8 cellular contexts compared by ENCODE assay signal in the genomic region with DNA sequence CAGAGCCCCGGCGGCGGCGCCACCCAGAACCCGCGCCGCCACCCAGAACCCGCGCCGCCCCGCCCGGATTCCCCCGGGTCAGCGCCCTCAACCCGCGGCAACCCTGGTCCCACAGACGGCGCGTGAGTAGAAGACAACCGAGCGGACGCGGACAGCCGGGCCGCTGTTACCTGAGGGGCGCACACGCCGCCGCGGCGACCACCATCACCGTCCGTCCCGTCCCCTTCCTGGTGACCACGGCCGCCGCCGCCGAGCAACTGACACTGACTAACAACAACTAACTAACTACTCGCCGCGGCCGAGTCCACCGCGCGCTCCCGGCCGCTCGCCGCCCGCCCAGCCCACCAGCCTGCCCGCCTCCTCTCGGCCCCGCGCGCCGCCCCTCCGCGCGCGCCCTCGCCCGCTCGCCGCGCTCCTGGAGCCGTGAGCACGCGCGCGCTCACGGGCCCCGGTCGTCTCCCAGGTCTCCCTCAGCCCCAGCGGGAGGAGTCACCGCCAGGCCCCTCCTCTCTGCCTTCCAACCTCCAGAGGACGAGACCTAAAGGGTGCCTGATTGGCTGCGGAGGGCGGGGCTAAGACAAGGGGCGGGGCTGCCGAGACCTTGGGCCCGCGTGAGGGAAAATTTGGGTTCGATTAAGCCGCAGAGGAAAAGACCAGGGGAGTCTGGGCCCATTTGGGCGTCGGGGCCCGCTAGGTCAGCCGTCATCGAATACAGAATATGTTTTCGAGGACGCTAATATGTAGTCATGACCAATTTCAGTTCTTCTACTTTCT. TPM values are rescaled to one million over a fixed set of nuclear protein-coding genes. Genes with fewer than 3 reads are reported as not detected.
DNase-seq lines count a peak whose midpoint lies in the region; ATAC-seq, FAIRE-seq and TF ChIP-seq lines count a peak whose summit lies in the region.

A gene with protein sequence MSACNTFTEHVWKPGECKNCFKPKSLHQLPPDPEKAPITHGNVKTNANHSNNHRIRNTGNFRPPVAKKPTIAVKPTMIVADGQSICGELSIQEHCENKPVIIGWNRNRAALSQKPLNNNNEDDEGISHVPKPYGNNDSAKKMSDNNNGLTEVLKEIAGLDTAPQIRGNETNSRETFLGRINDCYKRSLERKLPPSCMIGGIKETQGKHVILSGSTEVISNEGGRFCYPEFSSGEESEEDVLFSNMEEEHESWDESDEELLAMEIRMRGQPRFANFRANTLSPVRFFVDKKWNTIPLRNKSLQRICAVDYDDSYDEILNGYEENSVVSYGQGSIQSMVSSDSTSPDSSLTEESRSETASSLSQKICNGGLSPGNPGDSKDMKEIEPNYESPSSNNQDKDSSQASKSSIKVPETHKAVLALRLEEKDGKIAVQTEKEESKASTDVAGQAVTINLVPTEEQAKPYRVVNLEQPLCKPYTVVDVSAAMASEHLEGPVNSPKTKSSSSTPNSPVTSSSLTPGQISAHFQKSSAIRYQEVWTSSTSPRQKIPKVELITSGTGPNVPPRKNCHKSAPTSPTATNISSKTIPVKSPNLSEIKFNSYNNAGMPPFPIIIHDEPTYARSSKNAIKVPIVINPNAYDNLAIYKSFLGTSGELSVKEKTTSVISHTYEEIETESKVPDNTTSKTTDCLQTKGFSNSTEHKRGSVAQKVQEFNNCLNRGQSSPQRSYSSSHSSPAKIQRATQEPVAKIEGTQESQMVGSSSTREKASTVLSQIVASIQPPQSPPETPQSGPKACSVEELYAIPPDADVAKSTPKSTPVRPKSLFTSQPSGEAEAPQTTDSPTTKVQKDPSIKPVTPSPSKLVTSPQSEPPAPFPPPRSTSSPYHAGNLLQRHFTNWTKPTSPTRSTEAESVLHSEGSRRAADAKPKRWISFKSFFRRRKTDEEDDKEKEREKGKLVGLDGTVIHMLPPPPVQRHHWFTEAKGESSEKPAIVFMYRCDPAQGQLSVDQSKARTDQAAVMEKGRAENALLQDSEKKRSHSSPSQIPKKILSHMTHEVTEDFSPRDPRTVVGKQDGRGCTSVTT (N-terminal part only) (minus strand): TSS at position 269 of the 774 bp plus-strand sequence. CDS start 238,178 bp downstream, outside the sequence.

- H3K79me2 ChIP-seq in Loucy (ENCODE audit: insufficient read depth, low read length): peaks cover 79% of the 10 kb centered on the region

- peaks cover 51% of the 10 kb centered on the region for H4K20me1 ChIP-seq in Loucy (ENCODE audit: insufficient read depth, low read length, poor library complexity, severe bottlenecking)

- H3K9ac ChIP-seq in Loucy (ENCODE audit: low read depth, low read length, poor library complexity, severe bottlenecking): peak within 1 kb of the TSS; percentile 78

- FAIRE-seq in H54 (lab: Jason Lieb, UNC): peak; percentile 15

- no peaks in the 10 kb centered on the region for H3K9me3 Mint-ChIP-seq in activated T-helper 2 cell treated with anti-CD3 and anti-CD28 coated beads, Interferon-gamma antibody, Interleukin-2, Interleukin-4, amounts not matched to agents 10 μg/mL and 5 μg/mL and 100 μg/mL, durations not matched to agents 14 hours and 24 hours and 36 hours
- H3K9me3 Mint-ChIP-seq in natural killer cell: no peaks in the 10 kb centered on the region

- intact Hi-C loops in activated T-helper 2 cell treated with anti-CD3 and anti-CD28 coated beads, Interferon-gamma antibody, Interleukin-2, Interleukin-4, amounts not matched to agents 10 μg/mL and 5 μg/mL and 100 μg/mL, durations not matched to agents 14 hours and 24 hours and 36 hours (cut with micrococcal nuclease): loop anchor here (2.0 to 5.0 kb wide), 4 partner anchors 17 to 233 kb away; no protein-coding TSS in a partner anchor
- intact Hi-C loops in natural killer cell (cut with micrococcal nuclease): loop anchor here (5.0 kb wide), 1 partner anchor 233 kb away; no protein-coding TSS in a partner anchor

- peaks cover 5% of the 10 kb centered on the region for H3K36me3 Mint-ChIP-seq in activated T-helper 2 cell treated with anti-CD3 and anti-CD28 coated beads, Interferon-gamma antibody, Interleukin-2, Interleukin-4, amounts not matched to agents 10 μg/mL and 5 μg/mL and 100 μg/mL, durations not matched to agents 14 hours and 24 hours and 36 hours (ENCODE audit: low read depth)
- H3K36me3 Mint-ChIP-seq in natural killer cell: no peaks in the 10 kb centered on the region

- H3K9me2 ChIP-seq in Loucy (replicated peaks; ENCODE audit: low read depth, low read length): no peaks in the 10 kb centered on the region

- TF ChIP-seq CTCF in Loucy (conservative IDR thresholded peaks at IDR 0.05; ENCODE audit: low read length): no peak
- peak; percentile 59 for TF ChIP-seq CTCF in RWPE2 (IDR thresholded peaks at IDR 0.05; ENCODE audit: poor library complexity, severe bottlenecking)
- TF ChIP-seq CTCF in fibroblast of mammary gland (conservative IDR thresholded peaks at IDR 0.05; ENCODE audit: control insufficient read depth, insufficient read depth, low read depth, low read length): no peak
- TF ChIP-seq CTCF in natural killer cell (IDR thresholded peaks at IDR 0.05): no peak

- peak within 1 kb of the TSS; percentile 78 for H3K4me2 ChIP-seq in Loucy (ENCODE audit: low read depth, low read length, poor library complexity, severe bottlenecking)

- H3K9me3 ChIP-seq in Loucy (ENCODE audit: insufficient read depth, low read depth, low read length) (no peaks in the 10 kb centered on the region), RWPE2 (ENCODE audit: severe bottlenecking) (no peaks in the 10 kb centered on the region)

- no peaks in the 10 kb centered on the region for H3K36me3 ChIP-seq in Loucy (ENCODE audit: insufficient read depth, low read length)
- no peaks in the 10 kb centered on the region for H3K36me3 ChIP-seq in RWPE2 (ENCODE audit: low read depth)

- peaks cover 35% of the 10 kb centered on the region for H3K4me1 Mint-ChIP-seq in activated T-helper 2 cell treated with anti-CD3 and anti-CD28 coated beads, Interferon-gamma antibody, Interleukin-2, Interleukin-4, amounts not matched to agents 10 μg/mL and 5 μg/mL and 100 μg/mL, durations not matched to agents 14 hours and 24 hours and 36 hours (ENCODE audit: low read depth)
- peaks cover 42 to 54% of the 10 kb centered on the region in 2 donors for H3K4me1 Mint-ChIP-seq in natural killer cell

- DNase-seq in ELF-1 (ENCODE audit: low read depth, low spot score) (peak; percentile 98), H54 (ENCODE audit: insufficient read length, low spot score) (peak; percentile 67), RWPE2 (ENCODE audit: low spot score) (peak; percentile 100), fibroblast of mammary gland (ENCODE audit: low read depth) (peak; percentile 98), natural killer cell (peak; percentile 99)
- peak; percentile 98 for DNase-seq in activated T-helper 2 cell treated with anti-CD3 and anti-CD28 coated beads, Interferon-gamma antibody, Interleukin-2, Interleukin-4, amounts not matched to agents 10 μg/mL and 5 μg/mL and 100 μg/mL, durations not matched to agents 14 hours and 24 hours and 36 hours (ENCODE audit: low spot score)
- DNase-seq in stimulated activated naive CD4-positive, alpha-beta T cell (lab: John Stamatoyannopoulos, UW): peak; percentile 98 to 100 (median 98)

- H3K27me3 ChIP-seq in Loucy (ENCODE audit: insufficient read depth, low read length, poor library complexity, severe bottlenecking) (no peaks in the 10 kb centered on the region), RWPE2 (ENCODE audit: insufficient read depth, poor library complexity, severe bottlenecking) (no peaks in the 10 kb centered on the region)

- no peaks in the 10 kb centered on the region for H3F3A ChIP-seq in Loucy (ENCODE audit: low read depth)

- peak within 1 kb of the TSS; percentile 86 for H2AFZ ChIP-seq in Loucy (ENCODE audit: low read length)

- no peaks in the 10 kb centered on the region for H3K27me3 Mint-ChIP-seq in activated T-helper 2 cell treated with anti-CD3 and anti-CD28 coated beads, Interferon-gamma antibody, Interleukin-2, Interleukin-4, amounts not matched to agents 10 μg/mL and 5 μg/mL and 100 μg/mL, durations not matched to agents 14 hours and 24 hours and 36 hours (ENCODE audit: low read depth)
- H3K27me3 Mint-ChIP-seq in natural killer cell (ENCODE audit: low read depth in 2 of 2): no peaks in the 10 kb centered on the region

- H3K4me1 ChIP-seq in Loucy (ENCODE audit: insufficient read depth, low read length, poor library complexity, severe bottlenecking) (peaks cover 64% of the 10 kb centered on the region), RWPE2 (ENCODE audit: insufficient read depth, poor library complexity, severe bottlenecking) (peaks cover 27% of the 10 kb centered on the region)

- peak within 1 kb of the TSS; percentile 96 for H3K4me3 Mint-ChIP-seq in activated T-helper 2 cell treated with anti-CD3 and anti-CD28 coated beads, Interferon-gamma antibody, Interleukin-2, Interleukin-4, amounts not matched to agents 10 μg/mL and 5 μg/mL and 100 μg/mL, durations not matched to agents 14 hours and 24 hours and 36 hours (ENCODE audit: low read depth)
- peak within 1 kb of the TSS; percentile 100 for H3K4me3 Mint-ChIP-seq in natural killer cell

- H3K27ac ChIP-seq in RWPE2 (ENCODE audit: poor library complexity, severe bottlenecking): peak within 1 kb of the TSS; percentile 75

- H3K4me3 ChIP-seq in Loucy (ENCODE audit: low read length, poor library complexity, severe bottlenecking) (peak within 1 kb of the TSS; percentile 76), RWPE2 (ENCODE audit: severe bottlenecking) (peak within 1 kb of the TSS; percentile 99), fibroblast of mammary gland (ENCODE audit: control insufficient read depth, low read depth, low read length) (peak within 1 kb of the TSS; percentile 95)

- peak; percentile 98 for TF ChIP-seq POLR2A in H54 (IDR thresholded peaks at IDR 0.05; ENCODE audit: low read depth, low read length)

- peak within 1 kb of the TSS; percentile 97 for H3K27ac Mint-ChIP-seq in activated T-helper 2 cell treated with anti-CD3 and anti-CD28 coated beads, Interferon-gamma antibody, Interleukin-2, Interleukin-4, amounts not matched to agents 10 μg/mL and 5 μg/mL and 100 μg/mL, durations not matched to agents 14 hours and 24 hours and 36 hours
- H3K27ac Mint-ChIP-seq in natural killer cell: peak within 1 kb of the TSS; percentile 98 to 99

- ATAC-seq in RWPE2 (ENCODE audit: low read depth) (peak; percentile 94), natural killer cell (peak; percentile 94 to 100 (median 94))

RNA-seq across cellular contexts. Expression of the gene that starts here (rescaled TPM):
- 26.0 and 27.0 TPM in 2 replicates for total RNA-seq in activated T-helper 2 cell treated with anti-CD3 and anti-CD28 coated beads, Interferon-gamma antibody, Interleukin-2, Interleukin-4, amounts not matched to agents 10 μg/mL and 5 μg/mL and 100 μg/mL, durations not matched to agents 14 hours and 24 hours and 36 hours
- total RNA-seq in natural killer cell: 10 to 100 TPM; 59.3 to 73.9 (median 69.1) TPM

Comparison
In these comparisons a context has a peak if more than half of its experiments do, and no peak if none do; other contexts are left out.
1. Peak in every context shown above with its lines: DNase-seq, ATAC-seq, H3K4me3 ChIP-seq and H3K27ac ChIP-seq.